1 cellular context compared by ENCODE assay signal in the genomic region with DNA sequence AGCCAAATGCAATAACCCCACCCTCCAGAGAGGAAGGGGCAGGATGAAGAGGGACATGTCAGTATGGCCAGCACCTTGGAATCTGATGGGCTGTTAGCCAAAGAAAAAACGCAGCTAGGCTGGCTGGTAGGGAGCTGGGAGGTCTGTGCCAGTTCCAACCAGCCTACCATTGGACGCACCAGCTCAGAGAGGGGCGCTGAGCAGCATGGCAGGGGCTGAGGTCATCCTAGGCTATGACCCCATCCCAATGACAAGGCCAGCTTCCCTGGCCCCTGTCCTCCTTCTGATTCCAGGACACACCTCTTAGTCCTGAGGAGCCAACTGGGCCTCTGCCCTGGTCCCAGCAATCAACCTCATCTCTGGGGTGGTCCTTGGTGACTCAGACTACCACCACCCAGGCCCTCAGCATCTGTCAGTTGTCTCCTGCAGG.
TF ChIP-seq lines count a peak whose summit lies in the region.

No MANE protein-coding gene starts in this region.

TF ChIP-seq in endothelial cell of umbilical vein, 7 proteins besides CTCF, POLR2A, EP300 and RAD21:
- no peak for TF ChIP-seq POLR2AphosphoS5 (IDR thresholded peaks at IDR 0.05; ENCODE audit: insufficient read depth, low read depth, low read length)
- no peak for TF ChIP-seq MYC (IDR thresholded peaks at IDR 0.05; ENCODE audit: low read depth, low read length)
- TF ChIP-seq, protein P1, sequence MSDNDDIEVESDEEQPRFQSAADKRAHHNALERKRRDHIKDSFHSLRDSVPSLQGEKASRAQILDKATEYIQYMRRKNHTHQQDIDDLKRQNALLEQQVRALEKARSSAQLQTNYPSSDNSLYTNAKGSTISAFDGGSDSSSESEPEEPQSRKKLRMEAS (IDR thresholded peaks at IDR 0.05; ENCODE audit: insufficient read depth, insufficient read length), result no peak
- peak; percentile 76 for TF ChIP-seq GATA2 (IDR thresholded peaks at IDR 0.05; ENCODE audit: insufficient read depth, insufficient read length, low read depth, low read length)
- TF ChIP-seq EZH2 (IDR thresholded peaks at IDR 0.05; ENCODE audit: borderline replicate concordance, low read depth, low read length, severe bottlenecking), result no peak
- no peak for TF ChIP-seq JUN (IDR thresholded peaks at IDR 0.05; ENCODE audit: borderline replicate concordance, insufficient read depth, insufficient read length, low read depth)
TF ChIP-seq in endothelial cell of umbilical vein: peak in this region for 1.
